9 cellular contexts compared by ENCODE assay signal in the genomic region with DNA sequence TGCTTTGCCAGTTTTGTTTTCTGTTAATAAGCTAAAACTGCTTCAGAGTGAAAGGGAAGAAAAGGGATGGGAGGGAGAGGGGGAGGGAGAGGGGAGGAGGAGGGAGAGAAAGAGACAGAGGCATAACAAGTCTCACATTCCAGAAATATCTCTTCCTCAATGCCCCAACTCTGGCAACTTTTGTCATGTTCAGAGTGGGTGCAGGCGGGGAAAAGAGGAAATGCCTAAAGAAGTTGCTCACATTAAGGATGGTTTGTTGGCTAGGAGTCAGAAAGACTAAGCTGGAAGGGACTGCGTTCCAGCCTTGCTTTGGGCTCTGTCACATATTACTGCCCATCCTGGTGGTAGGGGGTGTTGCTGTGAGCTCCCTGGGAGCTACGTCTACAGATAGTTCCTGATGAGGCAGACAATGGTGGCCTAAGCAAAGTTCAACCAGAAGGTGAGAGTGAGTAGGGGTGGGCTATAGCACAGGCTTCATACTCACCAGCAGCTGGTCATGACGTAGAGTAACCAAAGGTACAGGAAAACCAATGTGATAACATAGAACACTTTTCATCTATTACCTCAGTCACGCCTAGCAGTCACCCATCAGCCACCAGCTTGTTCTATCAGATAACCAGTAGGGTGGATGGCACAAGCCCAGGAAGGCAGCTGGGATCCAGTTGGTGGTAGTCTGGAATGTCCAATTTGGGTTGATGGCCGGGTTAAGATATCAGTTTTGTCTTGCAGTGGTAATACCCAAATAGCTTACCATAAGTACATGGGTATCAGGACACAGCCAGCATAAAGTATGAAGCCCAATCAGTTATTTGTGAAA. TPM values are rescaled to one million over a fixed set of nuclear protein-coding genes. Genes with fewer than 3 reads are reported as not detected.
A peak's percentile ranks its signal among the peaks of the same experiment; 100 is the strongest.
DNase-seq lines count a peak whose midpoint lies in the region; ATAC-seq and TF ChIP-seq lines count a peak whose summit lies in the region.
"Had no signal": no experiment of that assay in that cellular context is flagged by ENCODE, and none has a peak within 500 bp of the region (broad histone marks: within the 10 kb centered on the region; RNA-seq: fewer than 3 reads in every experiment).

No MANE protein-coding gene starts in this region.

- WGBS in gastroesophageal sphincter (ENCODE audit: low coverage in 1 of 2), 2 donors: 53 to 54% methylated on average over 6 of the region's 6 CpGs

- H3K27ac ChIP-seq in CD8-positive, alpha-beta memory T cell (ENCODE audit: low read depth, low read length): no peak overlapping the region
- H3K27ac ChIP-seq in gastroesophageal sphincter: peak overlapping the region in 2 of 4 donors; percentile 27 to 40

- no peaks in the 10 kb centered on the region for H3K27me3 ChIP-seq in CD8-positive, alpha-beta memory T cell (ENCODE audit: insufficient read depth, low read length, poor library complexity, severe bottlenecking)
- H3K27me3 ChIP-seq in MG63: no peaks in the 10 kb centered on the region
- H3K27me3 ChIP-seq in gastroesophageal sphincter: no peaks in the 10 kb centered on the region

- no peaks in the 10 kb centered on the region for H3K9me3 ChIP-seq in CD8-positive, alpha-beta memory T cell (ENCODE audit: low read length)
- no peaks in the 10 kb centered on the region for H3K9me3 ChIP-seq in MG63
- H3K9me3 ChIP-seq in gastroesophageal sphincter: no peaks in the 10 kb centered on the region

- H3K9me3 Mint-ChIP-seq in CD8-positive, alpha-beta memory T cell: no peaks in the 10 kb centered on the region
- no peaks in the 10 kb centered on the region for H3K9me3 Mint-ChIP-seq in natural killer cell
- H3K9me3 Mint-ChIP-seq: activated naive CD4-positive, alpha-beta T cell treated with anti-CD3 and anti-CD28 coated beads, Interleukin-2, amount 50 U/mL, for 24 hours had no signal

- H3K27ac Mint-ChIP-seq in CD8-positive, alpha-beta memory T cell: peak overlapping the region in 7 of 8 donors; percentile 50 to 95 (median 85)
- H3K27ac Mint-ChIP-seq in natural killer cell: no peak overlapping the region
- H3K27ac Mint-ChIP-seq: activated naive CD4-positive, alpha-beta T cell treated with anti-CD3 and anti-CD28 coated beads, Interleukin-2, amount 50 U/mL, for 24 hours had no signal

- peak overlapping the region in 1 of 7 donors; percentile 65 for H3K4me3 Mint-ChIP-seq in CD8-positive, alpha-beta memory T cell
- H3K4me3 Mint-ChIP-seq in natural killer cell: peak overlapping the region; percentile 32
- H3K4me3 Mint-ChIP-seq: activated naive CD4-positive, alpha-beta T cell treated with anti-CD3 and anti-CD28 coated beads, Interleukin-2, amount 50 U/mL, for 24 hours had no signal

- TF ChIP-seq POLR2A in gastroesophageal sphincter (IDR thresholded peaks at IDR 0.05): no peak

- no peak for DNase-seq in CD8-positive, alpha-beta memory T cell
- peak; percentile 3 for DNase-seq in MG63
- peak; percentile 81 for DNase-seq in dedifferentiated amniotic fluid mesenchymal stem cell (ENCODE audit: extremely low spot score)
- DNase-seq in natural killer cell: no peak
- DNase-seq in COLO668 (lab: John Stamatoyannopoulos, UW; ENCODE audit: unreplicated experiment): no peak
- no peak for DNase-seq in NCI-H1048 (lab: John Stamatoyannopoulos, UW)

- no peaks in the 10 kb centered on the region for H3K36me3 ChIP-seq in CD8-positive, alpha-beta memory T cell (ENCODE audit: insufficient read depth, low read length)
- peaks cover 9% of the 10 kb centered on the region for H3K36me3 ChIP-seq in MG63
- H3K36me3 ChIP-seq in gastroesophageal sphincter: no peaks in the 10 kb centered on the region

- intact Hi-C loops in natural killer cell (cut with micrococcal nuclease): no loop called here

- TF ChIP-seq CTCF in natural killer cell (IDR thresholded peaks at IDR 0.05) (no peak), gastroesophageal sphincter (IDR thresholded peaks at IDR 0.05) (no peak)

- peaks cover 0 to 2% (median 1%) of the 10 kb centered on the region in 3 donors for H3K36me3 Mint-ChIP-seq in CD8-positive, alpha-beta memory T cell
- H3K36me3 Mint-ChIP-seq in natural killer cell: no peaks in the 10 kb centered on the region

- H3K4me1 ChIP-seq in CD8-positive, alpha-beta memory T cell (ENCODE audit: insufficient read depth, low read length): peaks cover 41% of the 10 kb centered on the region
- peaks cover 33 to 73% (median 36%) of the 10 kb centered on the region in 3 donors for H3K4me1 ChIP-seq in gastroesophageal sphincter

- CTCF ChIA-PET in CD8-positive, alpha-beta memory T cell (lab: Charles Lee): interaction anchor here (1.4 to 3.4 kb wide), 3 partner anchors 9 to 28 kb away, joined by 5 to 14 read pairs (median 10); partner anchors contain the start of gene TSPYL1

- H3K27me3 Mint-ChIP-seq in CD8-positive, alpha-beta memory T cell: peaks cover 0 to 2% of the 10 kb centered on the region in 2 donors
- no peaks in the 10 kb centered on the region for H3K27me3 Mint-ChIP-seq in natural killer cell (ENCODE audit: low read depth in 2 of 2)
- H3K27me3 Mint-ChIP-seq: activated naive CD4-positive, alpha-beta T cell treated with anti-CD3 and anti-CD28 coated beads, Interleukin-2, amount 50 U/mL, for 24 hours had no signal

- H3K4me3 ChIP-seq in CD8-positive, alpha-beta memory T cell (ENCODE audit: low read length): no peak overlapping the region
- no peak overlapping the region for H3K4me3 ChIP-seq in MG63
- peak overlapping the region in 1 of 2 donors; percentile 15 for H3K4me3 ChIP-seq in gastroesophageal sphincter

- ATAC-seq in natural killer cell (no peak), gastroesophageal sphincter (no peak), GM18867 (IDR thresholded peaks at IDR 0.05; ENCODE audit: unreplicated experiment) (no peak)

- no peak for TF ChIP-seq EP300 in gastroesophageal sphincter (IDR thresholded peaks at IDR 0.05)

- POLR2A ChIA-PET in CD8-positive, alpha-beta memory T cell (lab: Charles Lee): interaction anchor here (0.8 kb wide), 1 partner anchor 28 kb away, joined by 3 read pairs; the partner anchor contains the start of gene TSPYL1

- H3K4me1 Mint-ChIP-seq in CD8-positive, alpha-beta memory T cell: peaks cover 15 to 37% (median 16%) of the 10 kb centered on the region in 3 donors
- H3K4me1 Mint-ChIP-seq in natural killer cell: no peaks in the 10 kb centered on the region

RNA-seq across cellular contexts. Expression of gene TSPYL4, which starts 2.1 kb away (rescaled TPM):
- 10 to 100 TPM; 19.3 to 19.9 TPM for total RNA-seq in CD8-positive, alpha-beta memory T cell
- 9.4 TPM for polyA plus RNA-seq in CD8-positive, alpha-beta memory T cell
- 6.6 and 6.8 TPM in 2 replicates for total RNA-seq in MG63 (2014; rRNA removed; shearing (Covaris generic); ENCODE audit: low replicate concordance)
- total RNA-seq in natural killer cell (10 to 100 TPM; 21.5 to 36.8 (median 26.5) TPM), gastroesophageal sphincter (10 to 100 TPM; 19.1 to 28.5 (median 20.0) TPM)

RNA-seq across cellular contexts. Expression of gene TSPYL1, which starts 28.0 kb away (rescaled TPM):
- 10 to 100 TPM; 56.6 to 57.4 TPM for total RNA-seq in CD8-positive, alpha-beta memory T cell
- 50.5 TPM for polyA plus RNA-seq in CD8-positive, alpha-beta memory T cell
- total RNA-seq in MG63 (2014; rRNA removed; shearing (Covaris generic); ENCODE audit: low replicate concordance): 61.4 and 81.3 TPM in 2 replicates
- total RNA-seq in natural killer cell (100 to 1,000 TPM; 134 to 143 (median 142) TPM), gastroesophageal sphincter (100 to 1,000 TPM in 3 of 4 donors, 10 to 100 TPM in 1; 99.3 to 105 (median 100) TPM)

Comparison
In these comparisons a context has a peak if more than half of its experiments do, and no peak if none do; other contexts are left out.
1. DNase-seq: peak in MG63 (single experiment) and dedifferentiated amniotic fluid mesenchymal stem cell (single experiment); none in CD8-positive, alpha-beta memory T cell (0 of 5), natural killer cell (single experiment), COLO668 (single experiment) and NCI-H1048 (single experiment).
2. H3K27ac Mint-ChIP-seq: peak in CD8-positive, alpha-beta memory T cell (7 of 8); none in natural killer cell (0 of 2).